Comparison of ENCODE assay signal across 26 cellular contexts in the genomic region with DNA sequence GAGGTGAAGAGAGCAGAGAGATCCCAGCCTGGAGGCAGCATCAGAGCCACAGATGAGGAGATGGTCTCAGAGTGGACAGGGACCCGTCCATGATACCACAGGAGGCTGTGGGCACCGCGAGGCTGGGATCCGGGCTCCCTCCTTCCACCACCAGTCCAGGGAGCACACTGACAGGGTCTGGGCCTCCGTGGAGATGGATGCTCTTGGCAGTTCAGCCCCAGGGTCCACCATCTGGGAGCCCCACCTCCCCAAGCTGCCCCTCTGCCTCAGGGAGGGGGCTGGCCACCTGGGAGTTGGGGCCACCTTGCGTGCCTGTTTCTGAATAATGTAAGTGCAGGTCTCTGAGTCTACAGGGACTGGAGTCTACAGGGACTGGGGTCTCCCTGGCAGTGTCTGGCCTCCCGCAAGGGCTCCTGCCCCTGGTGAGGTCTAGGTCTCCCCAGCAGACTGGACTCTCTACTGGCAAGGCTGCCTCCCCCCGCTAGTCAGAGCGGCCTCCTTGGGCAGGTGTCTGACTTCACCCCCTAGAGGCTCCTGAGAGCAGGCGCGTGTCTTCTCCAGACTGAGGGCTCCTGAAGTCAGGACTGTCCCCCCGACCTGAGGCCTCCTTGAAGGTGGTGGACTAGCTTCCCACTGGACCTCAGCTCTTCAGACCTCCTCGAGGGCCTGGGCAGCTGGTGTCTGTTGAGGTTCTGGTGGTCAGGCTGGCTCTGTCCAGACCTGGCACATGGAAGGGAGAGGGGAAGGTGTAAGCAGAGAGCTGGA.
DNase-seq lines count a peak whose midpoint lies in the region; ATAC-seq and TF ChIP-seq lines count a peak whose summit lies in the region.
"Had no signal": no experiment of that assay in that cellular context is flagged by ENCODE, and none has a peak within 500 bp of the region (broad histone marks: within the 10 kb centered on the region; RNA-seq: fewer than 3 reads in every experiment).

No MANE protein-coding gene starts in this region.

- POLR2A ChIA-PET in SK-N-SH (lab: Yijun Ruan, JAX): no interaction called here
- POLR2A ChIA-PET in PC-3 (lab: Charles Lee; ENCODE audit: unreplicated experiment): no interaction called here
- POLR2A ChIA-PET in naive thymus-derived CD4-positive, alpha-beta T cell (lab: Charles Lee): no interaction called here

- WGBS in SK-N-SH (ENCODE audit: low lambda C conversion rate): 28% methylated on average over 7 of the region's 13 CpGs

- H3K9me3 ChIP-seq in SK-N-SH (no peaks in the 10 kb centered on the region), PC-3 (ENCODE audit: low read length) (no peaks in the 10 kb centered on the region)
- no peaks in the 10 kb centered on the region for H3K9me3 ChIP-seq in naive thymus-derived CD4-positive, alpha-beta T cell (ENCODE audit: control insufficient read depth in 2 of 3, low read length in 3 of 3)
- H3K9me3 ChIP-seq: BE2C, Peyer's patch had no signal

- no peaks in the 10 kb centered on the region for H3K27me3 ChIP-seq in SK-N-SH (ENCODE audit: insufficient read depth)
- 0 out of 2 replicates have a peak, but pooled peaks cover 3% of the 10 kb centered on the region for H3K27me3 ChIP-seq in PC-3 (ENCODE audit: low read length)
- no peaks in the 10 kb centered on the region for H3K27me3 ChIP-seq in naive thymus-derived CD4-positive, alpha-beta T cell (ENCODE audit: control insufficient read depth in 2 of 2, insufficient read depth in 2 of 2, low read length in 2 of 2)
- H3K27me3 ChIP-seq: BE2C, Peyer's patch had no signal

- H3K4me3 ChIP-seq in SK-N-SH (ENCODE audit: low read depth in 2 of 2, low read length in 1 of 2): no peak overlapping the region
- H3K4me3 ChIP-seq in PC-3 (ENCODE audit: low read length): no peak overlapping the region
- no peak overlapping the region for H3K4me3 ChIP-seq in naive thymus-derived CD4-positive, alpha-beta T cell (ENCODE audit: low read length)
- H3K4me3 ChIP-seq: GM12878, GM23338, Peyer's patch had no signal

- H3K9me2 ChIP-seq in SK-N-SH: no peaks in the 10 kb centered on the region
- H3K9me2 ChIP-seq in PC-3 (replicated peaks; ENCODE audit: low read length): no peaks in the 10 kb centered on the region

- H4K20me1 ChIP-seq in SK-N-SH (ENCODE audit: insufficient read depth): no peaks in the 10 kb centered on the region
- no peaks in the 10 kb centered on the region for H4K20me1 ChIP-seq in PC-3 (ENCODE audit: low read length)

- no peaks in the 10 kb centered on the region for H3K36me3 ChIP-seq in SK-N-SH (replicated peaks in 1 of 2; ENCODE audit: control insufficient read depth in 1 of 2, insufficient read depth in 2 of 2, low read length in 1 of 2)
- H3K36me3 ChIP-seq in PC-3 (ENCODE audit: low read depth, low read length): no peaks in the 10 kb centered on the region
- no peaks in the 10 kb centered on the region for H3K36me3 ChIP-seq in naive thymus-derived CD4-positive, alpha-beta T cell (ENCODE audit: control insufficient read depth in 2 of 3, insufficient read depth in 3 of 3, low read length in 3 of 3)
- H3K36me3 ChIP-seq: BE2C, Peyer's patch had no signal

- TF ChIP-seq EP300 in SK-N-SH (IDR thresholded peaks at IDR 0.05; ENCODE audit: borderline replicate concordance in 1 of 2, low read depth in 1 of 2, low read length in 1 of 2): no peak

- CTCF ChIA-PET in SK-N-SH (lab: Yijun Ruan, JAX): no interaction called here
- CTCF ChIA-PET in PC-3 (lab: Charles Lee): no interaction called here
- CTCF ChIA-PET in naive thymus-derived CD4-positive, alpha-beta T cell (lab: Charles Lee): no interaction called here

- H2AFZ ChIP-seq in SK-N-SH (ENCODE audit: low read depth) (no peak overlapping the region), PC-3 (ENCODE audit: low read length) (no peak overlapping the region)
- H2AFZ ChIP-seq: GM23338 had no signal

- TF ChIP-seq CTCF in SK-N-SH (IDR thresholded peaks at IDR 0.05) (no peak), PC-3 (conservative IDR thresholded peaks at IDR 0.05; ENCODE audit: low read depth, low read length) (0 out of 2 replicates have a peak, but pooled peaks have one; percentile 7)

- H3F3A ChIP-seq in SK-N-SH (replicated peaks; ENCODE audit: insufficient read depth): no peaks in the 10 kb centered on the region
- H3F3A ChIP-seq in PC-3 (ENCODE audit: low read length, unreplicated experiment): no peaks in the 10 kb centered on the region

- intact Hi-C loops in PC-3 (cut with micrococcal nuclease): no loop called here
- intact Hi-C loops in naive thymus-derived CD4-positive, alpha-beta T cell (cut with micrococcal nuclease): loop anchor here in 1 of 2 donors (10.0 kb wide), 1 partner anchor 220 kb away; the partner anchor contains the start of genes MECR and PTPRU

- no peak overlapping the region for H3K4me3 Mint-ChIP-seq in naive thymus-derived CD4-positive, alpha-beta T cell
- H3K4me3 Mint-ChIP-seq: CD14-positive monocyte; CD8-positive, alpha-beta memory T cell; GM23338 had no signal

- no peaks in the 10 kb centered on the region for H3K4me1 Mint-ChIP-seq in naive thymus-derived CD4-positive, alpha-beta T cell
- H3K4me1 Mint-ChIP-seq: CD14-positive monocyte; CD8-positive, alpha-beta memory T cell had no signal

- no TSS peak for BruUV-seq in PC-3 (replicated peaks; lab: Mats Ljungman, UMichigan)

- peaks cover 0 to 49% (median 7%) of the 10 kb centered on the region in 5 donors for H3K27me3 Mint-ChIP-seq in naive thymus-derived CD4-positive, alpha-beta T cell

- no peak for ATAC-seq in SK-N-SH treated with all-trans-retinoic acid at 6 μM for 48 hours
- no peak for ATAC-seq in PC-3
- ATAC-seq in naive thymus-derived CD4-positive, alpha-beta T cell: peak; percentile 12
- ATAC-seq: GM12878 had no signal

- DNase-seq in SK-N-SH (peak; percentile 7), PC-3 (no peak), GDM1 (lab: John Stamatoyannopoulos, UW) (no peak), erythroblast (lab: John Stamatoyannopoulos, UW) (no peak), NCI-H187 treated with DMSO at 0.1 percent for 48 hours (lab: John Stamatoyannopoulos, UW) (no peak)
- DNase-seq in naive thymus-derived CD4-positive, alpha-beta T cell: no peak
- DNase-seq: 8988T; ACHN; BE2C; CD8-positive, alpha-beta memory T cell; DMS153; DND-41; NCI-H1092; NCI-H1417 treated with DMSO at 0.1 percent for 48 hours; NCI-H1694 treated with DMSO at 0.1 percent for 48 hours; NCI-H2081 treated with DMSO at 0.1 percent for 48 hours; NCI-H2171; NCI-H226; NCI-H510A; NCI-H69; Peyer's patch; SHP77 treated with DMSO at 0.1 percent for 48 hours had no signal

- H3K79me2 ChIP-seq in SK-N-SH (ENCODE audit: insufficient read depth): no peaks in the 10 kb centered on the region
- no peaks in the 10 kb centered on the region for H3K79me2 ChIP-seq in PC-3 (ENCODE audit: low read length)

- no peak overlapping the region for H3K4me2 ChIP-seq in SK-N-SH
- H3K4me2 ChIP-seq in PC-3 (ENCODE audit: low read length): no peak overlapping the region
- H3K4me2 ChIP-seq: GM23338 had no signal

- no peak overlapping the region for H3K9ac ChIP-seq in SK-N-SH
- H3K9ac ChIP-seq in PC-3 (ENCODE audit: low read length): no peak overlapping the region

- no peaks in the 10 kb centered on the region for H3K36me3 Mint-ChIP-seq in naive thymus-derived CD4-positive, alpha-beta T cell
- H3K36me3 Mint-ChIP-seq: CD14-positive monocyte; CD8-positive, alpha-beta memory T cell had no signal

- H3K4me1 ChIP-seq in SK-N-SH (ENCODE audit: control insufficient read depth in 1 of 2, insufficient read depth in 2 of 2, low read depth in 1 of 2, low read length in 1 of 2) (peaks cover 0 to 66% of the 10 kb centered on the region in 2 experiments; a peak in 1 of 4 replicates), PC-3 (ENCODE audit: insufficient read depth, low read length) (no peaks in the 10 kb centered on the region)
- no peaks in the 10 kb centered on the region for H3K4me1 ChIP-seq in naive thymus-derived CD4-positive, alpha-beta T cell (ENCODE audit: control insufficient read depth in 2 of 2, insufficient read depth in 2 of 2, low read length in 2 of 2)
- H3K4me1 ChIP-seq: BE2C, Peyer's patch had no signal

- peaks cover 0 to 14% (median 0%) of the 10 kb centered on the region in 11 donors for H3K9me3 Mint-ChIP-seq in naive thymus-derived CD4-positive, alpha-beta T cell
- H3K9me3 Mint-ChIP-seq: GM23338 had no signal

- no peak overlapping the region for H3K27ac Mint-ChIP-seq in naive thymus-derived CD4-positive, alpha-beta T cell
- H3K27ac Mint-ChIP-seq: CD14-positive monocyte; CD8-positive, alpha-beta memory T cell; GM23338 had no signal

- H3K27ac ChIP-seq in SK-N-SH (ENCODE audit: low read depth in 2 of 2, low read length in 1 of 2) (peak overlapping the region in 1 of 2 experiments; percentile 1; a peak in 1 of 4 replicates), PC-3 (ENCODE audit: low read length) (no peak overlapping the region)
- no peak overlapping the region for H3K27ac ChIP-seq in naive thymus-derived CD4-positive, alpha-beta T cell (ENCODE audit: low read depth, low read length)
- H3K27ac ChIP-seq: Peyer's patch had no signal

- no peak for TF ChIP-seq POLR2A in erythroblast (IDR thresholded peaks at IDR 0.05; ENCODE audit: low read length)

- TF ChIP-seq RAD21 in SK-N-SH (IDR thresholded peaks at IDR 0.05; ENCODE audit: low read length): no peak

TF ChIP-seq in SK-N-SH, 30 proteins besides CTCF, POLR2A, EP300 and RAD21 (continues in another document):
- TF ChIP-seq FOSL2 (IDR thresholded peaks at IDR 0.05; ENCODE audit: borderline replicate concordance, low read depth): no peak
- TF ChIP-seq RXRA (IDR thresholded peaks at IDR 0.05; ENCODE audit: borderline replicate concordance, low read depth): no peak
- TF ChIP-seq TCF12 (IDR thresholded peaks at IDR 0.05): no peak

TF ChIP-seq in SK-N-SH treated with all-trans-retinoic acid at 6 μM for 48 hours, 23 proteins besides CTCF, POLR2A, EP300 and RAD21 (continues in another document):
- TF ChIP-seq ZNF8 (CRISPR knock-in tag; IDR thresholded peaks at IDR 0.05) (no peak), ZFP30 (CRISPR knock-in tag; IDR thresholded peaks at IDR 0.05) (no peak), RARB (CRISPR knock-in tag; IDR thresholded peaks at IDR 0.05) (no peak), PPARA (CRISPR knock-in tag; IDR thresholded peaks at IDR 0.05; ENCODE audit: borderline replicate concordance) (no peak), ZNF70 (CRISPR knock-in tag; IDR thresholded peaks at IDR 0.05) (no peak), ARNTL (CRISPR knock-in tag; IDR thresholded peaks at IDR 0.05; ENCODE audit: borderline replicate concordance, low read depth) (no peak)
- TF ChIP-seq, protein P1, sequence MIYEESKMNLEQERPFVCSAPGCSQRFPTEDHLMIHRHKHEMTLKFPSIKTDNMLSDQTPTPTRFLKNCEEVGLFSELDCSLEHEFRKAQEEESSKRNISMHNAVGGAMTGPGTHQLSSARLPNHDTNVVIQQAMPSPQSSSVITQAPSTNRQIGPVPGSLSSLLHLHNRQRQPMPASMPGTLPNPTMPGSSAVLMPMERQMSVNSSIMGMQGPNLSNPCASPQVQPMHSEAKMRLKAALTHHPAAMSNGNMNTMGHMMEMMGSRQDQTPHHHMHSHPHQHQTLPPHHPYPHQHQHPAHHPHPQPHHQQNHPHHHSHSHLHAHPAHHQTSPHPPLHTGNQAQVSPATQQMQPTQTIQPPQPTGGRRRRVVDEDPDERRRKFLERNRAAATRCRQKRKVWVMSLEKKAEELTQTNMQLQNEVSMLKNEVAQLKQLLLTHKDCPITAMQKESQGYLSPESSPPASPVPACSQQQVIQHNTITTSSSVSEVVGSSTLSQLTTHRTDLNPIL (CRISPR knock-in tag; IDR thresholded peaks at IDR 0.05; ENCODE audit: low read depth): no peak
